ENCODE assay signal across 14 cellular contexts in genomic region chr14:50774542-50775267, GRCh38. TPM values are rescaled to one million over a fixed set of nuclear protein-coding genes. Genes with fewer than 3 reads are reported as not detected.
DNase-seq lines count a peak whose midpoint lies in the region; ATAC-seq and TF ChIP-seq lines count a peak whose summit lies in the region.
"Had no signal": no experiment of that assay in that cellular context is flagged by ENCODE, and none has a peak within 500 bp of the region (broad histone marks: within the 10 kb centered on the region; RNA-seq: fewer than 3 reads in every experiment).

No MANE protein-coding gene starts in this region.

- H3K9ac ChIP-seq in neuronal stem cell (ENCODE audit: low read depth, low read length, poor library complexity): no peak overlapping the region

- H3K9me3 ChIP-seq in uterus: no peaks in the 10 kb centered on the region
- no peaks in the 10 kb centered on the region for H3K9me3 ChIP-seq in neuronal stem cell (replicated peaks in 1 of 2; ENCODE audit: control insufficient read depth in 2 of 2, insufficient read depth in 1 of 2, low read depth in 1 of 2, low read length in 2 of 2)

- H3K18ac ChIP-seq in neuronal stem cell (ENCODE audit: low read length): no peak overlapping the region

- no peaks in the 10 kb centered on the region for H3K36me3 ChIP-seq in uterus
- peaks cover 24 to 81% of the 10 kb centered on the region in 2 donors for H3K36me3 ChIP-seq in neuronal stem cell (replicated peaks in 1 of 2; ENCODE audit: control insufficient read depth in 2 of 2, insufficient read depth in 2 of 2, low read length in 2 of 2)

- intact Hi-C loops in uterus (cut with DNase I; ENCODE audit: low total_unique reads) (no loop called here), posterior vena cava (cut with DNase I) (no loop called here)

- H3K4ac ChIP-seq in neuronal stem cell (ENCODE audit: low read length): no peak overlapping the region

- H2BK15ac ChIP-seq in neuronal stem cell (ENCODE audit: low read length): no peak overlapping the region

- no peak overlapping the region for H2BK120ac ChIP-seq in neuronal stem cell (ENCODE audit: low read depth, low read length)

- H3K4me1 ChIP-seq in uterus: no peaks in the 10 kb centered on the region
- H3K4me1 ChIP-seq in neuronal stem cell (ENCODE audit: control insufficient read depth in 2 of 2, insufficient read depth in 1 of 2, low read depth in 1 of 2, low read length in 2 of 2): no peaks in the 10 kb centered on the region

- H3K4me3 ChIP-seq in uterus (no peak overlapping the region), neuronal stem cell (ENCODE audit: low read length in 2 of 2) (no peak overlapping the region)

- H3K79me1 ChIP-seq in neuronal stem cell (ENCODE audit: low read depth, low read length): no peaks in the 10 kb centered on the region

- no peak overlapping the region for H4K8ac ChIP-seq in neuronal stem cell (ENCODE audit: low read depth, low read length)

- no peak overlapping the region for H2BK12ac ChIP-seq in neuronal stem cell (ENCODE audit: low read length)

- no peak overlapping the region for H4K91ac ChIP-seq in neuronal stem cell (ENCODE audit: low read depth, low read length, poor library complexity)

- peaks cover 31% of the 10 kb centered on the region for H3K4me1 Mint-ChIP-seq in activated T-cell treated with anti-CD3 and anti-CD28 coated beads, Interleukin-2, amount 50 U/mL, for 72 hours (ENCODE audit: low read depth)
- H3K4me1 Mint-ChIP-seq in effector memory CD8-positive, alpha-beta T cell (ENCODE audit: low read depth in 2 of 2): peaks cover 13 to 27% of the 10 kb centered on the region in 2 donors
- peaks cover 15 to 35% (median 31%) of the 10 kb centered on the region in 4 donors for H3K4me1 Mint-ChIP-seq in naive thymus-derived CD8-positive, alpha-beta T cell

- no CpG with 5 or more reads among the region's 8 CpGs for WGBS in neuronal stem cell (ENCODE audit: extremely low coverage in 2 of 2, insufficient read length in 2 of 2, insufficient replicate concordance in 1 of 2), 2 donors

- TF ChIP-seq CTCF in uterus (IDR thresholded peaks at IDR 0.05): no peak

- peak overlapping the region; percentile 54 to 57 for H3K27ac ChIP-seq in uterus
- no peak overlapping the region for H3K27ac ChIP-seq in neuronal stem cell (replicated peaks; ENCODE audit: low read length)

- TF ChIP-seq POLR2A in uterus (IDR thresholded peaks at IDR 0.05): no peak

- no peak overlapping the region for H3K23ac ChIP-seq in neuronal stem cell (ENCODE audit: low read depth, low read length, poor library complexity)

- H3K36me3 Mint-ChIP-seq in activated T-cell treated with anti-CD3 and anti-CD28 coated beads, Interleukin-2, amount 50 U/mL, for 72 hours (ENCODE audit: insufficient read depth in 2 of 2): peaks cover 4 to 19% of the 10 kb centered on the region in 2 donors
- peaks cover 58% of the 10 kb centered on the region for H3K36me3 Mint-ChIP-seq in effector memory CD8-positive, alpha-beta T cell (ENCODE audit: insufficient read depth)
- H3K36me3 Mint-ChIP-seq in naive thymus-derived CD8-positive, alpha-beta T cell: peaks cover 6 to 73% (median 45%) of the 10 kb centered on the region in 3 donors

- H2AFZ ChIP-seq in neuronal stem cell (ENCODE audit: low read length): no peak overlapping the region

- H3K27ac Mint-ChIP-seq in activated T-cell treated with anti-CD3 and anti-CD28 coated beads, Interleukin-2, amount 50 U/mL, for 72 hours: peak overlapping the region; percentile 10
- H3K27ac Mint-ChIP-seq in effector memory CD8-positive, alpha-beta T cell: peak overlapping the region; percentile 50 to 65
- H3K27ac Mint-ChIP-seq in naive thymus-derived CD8-positive, alpha-beta T cell: peak overlapping the region in 7 of 10 donors; percentile 1 to 76 (median 54)
- H3K27ac Mint-ChIP-seq: activated CD4-positive, alpha-beta memory T cell treated with anti-CD3 and anti-CD28 coated beads, Interleukin-2, amount 10 ng/mL, durations not matched to agents 7 days and 5 days; T-helper 17 cell had no signal

- H2AK5ac ChIP-seq in neuronal stem cell (ENCODE audit: low read depth, low read length): no peak overlapping the region

- no peak overlapping the region for H3K4me2 ChIP-seq in neuronal stem cell (ENCODE audit: insufficient read depth, low read length, poor library complexity, severe bottlenecking)

- no peak for ATAC-seq in activated T-cell treated with anti-CD3 and anti-CD28 coated beads, Interleukin-2, amount 50 U/mL, for 72 hours (replicated peaks in 1 of 2)
- no peak for ATAC-seq in effector memory CD8-positive, alpha-beta T cell (replicated peaks)
- ATAC-seq in naive thymus-derived CD8-positive, alpha-beta T cell: no peak
- no peak for ATAC-seq in GM21381 (IDR thresholded peaks at IDR 0.05; ENCODE audit: unreplicated experiment)
- ATAC-seq: T-helper 17 cell had no signal

- H2BK5ac ChIP-seq in neuronal stem cell (ENCODE audit: low read length): no peak overlapping the region

- POLR2A ChIA-PET in naive thymus-derived CD8-positive, alpha-beta T cell (lab: Charles Lee): interaction anchor here (1.2 to 3.8 kb wide), 4 partner anchors 55 to 85 kb away, joined by 4 to 27 read pairs (median 4); partner anchors contain the start of gene NIN

- H3K27me3 Mint-ChIP-seq in activated T-cell treated with anti-CD3 and anti-CD28 coated beads, Interleukin-2, amount 50 U/mL, for 72 hours (ENCODE audit: low read depth): no peaks in the 10 kb centered on the region
- H3K27me3 Mint-ChIP-seq in effector memory CD8-positive, alpha-beta T cell: no peaks in the 10 kb centered on the region
- no peaks in the 10 kb centered on the region for H3K27me3 Mint-ChIP-seq in naive thymus-derived CD8-positive, alpha-beta T cell
- H3K27me3 Mint-ChIP-seq: activated CD4-positive, alpha-beta memory T cell treated with anti-CD3 and anti-CD28 coated beads, Interleukin-2, amount 10 ng/mL, durations not matched to agents 7 days and 5 days; T-helper 17 cell had no signal

- DNase-seq in activated T-cell treated with anti-CD3 and anti-CD28 coated beads, Interleukin-2, amount 50 U/mL, for 72 hours: no peak
- DNase-seq in activated T-cell treated with anti-CD3 and anti-CD28 coated beads for 4 hours: no peak
- no peak for DNase-seq in effector memory CD8-positive, alpha-beta T cell
- no peak for DNase-seq in naive thymus-derived CD8-positive, alpha-beta T cell
- peak in 1 of 2 donors; percentile 26 for DNase-seq in uterus
- DNase-seq in posterior vena cava (ENCODE audit: low spot score): no peak
- no peak for DNase-seq in neuronal stem cell (ENCODE audit: low spot score)
- DNase-seq: activated CD4-positive, alpha-beta memory T cell treated with anti-CD3 and anti-CD28 coated beads, Interleukin-2, amount 10 ng/mL, durations not matched to agents 7 days and 5 days; DMS79 treated with DMSO at 0.1 percent for 48 hours; effector memory CD4-positive, alpha-beta T cell; Karpas-422; NCI-H2107; T-helper 17 cell had no signal

- H3K14ac ChIP-seq in neuronal stem cell (ENCODE audit: low read length): no peak overlapping the region

- no peak overlapping the region for H3K4me3 Mint-ChIP-seq in activated T-cell treated with anti-CD3 and anti-CD28 coated beads, Interleukin-2, amount 50 U/mL, for 72 hours
- no peak overlapping the region for H3K4me3 Mint-ChIP-seq in effector memory CD8-positive, alpha-beta T cell
- H3K4me3 Mint-ChIP-seq in naive thymus-derived CD8-positive, alpha-beta T cell: no peak overlapping the region
- H3K4me3 Mint-ChIP-seq: activated CD4-positive, alpha-beta memory T cell treated with anti-CD3 and anti-CD28 coated beads, Interleukin-2, amount 10 ng/mL, durations not matched to agents 7 days and 5 days; T-helper 17 cell had no signal

- H3K9me3 Mint-ChIP-seq in activated T-cell treated with anti-CD3 and anti-CD28 coated beads, Interleukin-2, amount 50 U/mL, for 72 hours: no peaks in the 10 kb centered on the region
- no peaks in the 10 kb centered on the region for H3K9me3 Mint-ChIP-seq in effector memory CD8-positive, alpha-beta T cell
- no peaks in the 10 kb centered on the region for H3K9me3 Mint-ChIP-seq in naive thymus-derived CD8-positive, alpha-beta T cell
- H3K9me3 Mint-ChIP-seq: activated CD4-positive, alpha-beta memory T cell treated with anti-CD3 and anti-CD28 coated beads, Interleukin-2, amount 10 ng/mL, durations not matched to agents 7 days and 5 days had no signal

- H3K27me3 ChIP-seq in uterus (no peaks in the 10 kb centered on the region), neuronal stem cell (ENCODE audit: control insufficient read depth in 3 of 3, insufficient read depth in 3 of 3, low read depth in 1 of 3, low read length in 3 of 3) (no peaks in the 10 kb centered on the region)

RNA-seq across cellular contexts. Expression of gene NIN, which starts 56.3 kb away (rescaled TPM):
- total RNA-seq in activated T-cell treated with anti-CD3 and anti-CD28 coated beads, Interleukin-2, amount 50 U/mL, for 72 hours: 10 to 100 TPM; 46.1 to 60.0 TPM
- 100 to 1,000 TPM; 124 to 137 TPM for total RNA-seq in naive thymus-derived CD8-positive, alpha-beta T cell
- polyA plus RNA-seq in naive thymus-derived CD8-positive, alpha-beta T cell: 10 to 100 TPM; 37.1 to 60.2 (median 42.7) TPM
- total RNA-seq in uterus: 10 to 100 TPM in 3 of 4 donors, 1 to 10 TPM in 1; 8.8 to 45.6 (median 34.2) TPM
- total RNA-seq in posterior vena cava: 10 to 100 TPM; 34.9 to 45.9 TPM
- polyA plus RNA-seq in neuronal stem cell (2013, experiment 1 of 2): 16.7 TPM
- polyA plus RNA-seq in neuronal stem cell (2013, experiment 2 of 2): 17.6 TPM
